In the genomic region with DNA sequence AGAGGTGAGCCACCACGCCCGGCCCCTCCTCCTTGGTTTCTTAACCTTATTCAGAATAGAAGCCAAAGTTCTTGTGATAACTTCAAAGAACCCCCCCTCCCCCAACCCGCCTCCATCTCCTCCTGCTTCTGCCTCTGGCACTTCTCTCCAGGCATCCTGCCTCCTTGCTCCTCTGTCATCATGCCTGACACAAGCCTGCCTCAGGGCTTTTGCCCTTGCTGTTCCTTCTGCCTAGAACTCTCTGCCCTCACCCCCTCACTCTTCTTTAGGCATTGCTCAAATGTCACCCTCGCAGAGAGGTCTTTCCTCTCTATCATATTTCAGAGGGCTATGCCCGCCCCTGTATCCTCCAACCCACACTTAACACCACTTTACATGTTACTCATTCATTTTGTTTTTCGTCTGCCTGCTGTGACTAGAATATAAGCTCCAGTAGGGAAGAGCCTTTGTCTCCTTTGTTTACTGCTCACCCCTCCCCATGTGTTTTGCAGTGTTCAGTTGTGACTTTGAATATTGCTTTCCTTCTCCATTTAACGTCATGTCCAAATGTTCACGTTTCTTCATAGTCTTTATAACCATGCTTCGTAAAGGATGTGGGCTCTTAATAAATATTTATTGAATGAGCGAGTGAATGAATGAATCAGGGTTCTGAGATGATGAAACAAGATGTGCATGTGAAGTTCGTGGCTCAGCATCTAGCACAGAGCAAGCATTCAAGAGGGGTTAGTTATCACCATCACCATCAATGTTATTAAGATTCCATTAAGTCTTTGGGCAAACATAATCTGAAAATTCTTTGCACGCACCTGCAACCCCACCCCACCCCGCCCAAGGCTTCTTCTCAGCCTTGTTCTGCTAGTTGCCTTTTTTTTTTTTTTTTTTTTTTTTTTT, we compare ENCODE assay signal across 24 cellular contexts.
DNase-seq lines count a peak whose midpoint lies in the region; ATAC-seq, FAIRE-seq and TF ChIP-seq lines count a peak whose summit lies in the region.
"Had no signal": no experiment of that assay in that cellular context is flagged by ENCODE, and none has a peak within 500 bp of the region (broad histone marks: within the 10 kb centered on the region; RNA-seq: fewer than 3 reads in every experiment).

No MANE protein-coding gene starts in this region.

- no peak overlapping the region for H2BK20ac ChIP-seq in H1 (ENCODE audit: low read length)

- H3K56ac ChIP-seq in H1 (replicated peaks; ENCODE audit: insufficient read length, low read depth, low read length), result no peak overlapping the region

- no peak overlapping the region for H2AK5ac ChIP-seq in H1 (ENCODE audit: low read depth, low read length)
- H2AK5ac ChIP-seq in neuronal stem cell (ENCODE audit: low read depth, low read length), result no peak overlapping the region

- TF ChIP-seq RAD21 in H1 (IDR thresholded peaks at IDR 0.05 in 1 of 2, conservative IDR thresholded peaks at IDR 0.05 in 1 of 2; ENCODE audit: low read depth in 2 of 2, low read length in 2 of 2), result no peak

- H3K23ac ChIP-seq in H1 (ENCODE audit: insufficient read length) (no peak overlapping the region), neuronal stem cell (ENCODE audit: low read depth, low read length, poor library complexity) (no peak overlapping the region)

- no peaks in the 10 kb centered on the region; a peak in 1 of 4 replicates for H3K9me3 ChIP-seq in H1 (ENCODE audit: insufficient read depth in 2 of 2, low read depth in 1 of 2, low read length in 1 of 2)
- H3K9me3 ChIP-seq in neuronal stem cell (replicated peaks in 1 of 2; ENCODE audit: control insufficient read depth in 2 of 2, insufficient read depth in 1 of 2, low read depth in 1 of 2, low read length in 2 of 2), result peaks cover 1 to 4% of the 10 kb centered on the region in 2 donors
- H3K9me3 ChIP-seq: transverse colon had no signal

- no peak overlapping the region for H2BK120ac ChIP-seq in H1 (replicated peaks; ENCODE audit: low read depth, low read length)
- no peak overlapping the region for H2BK120ac ChIP-seq in neuronal stem cell (ENCODE audit: low read depth, low read length)

- TF ChIP-seq EP300 in H1 (IDR thresholded peaks at IDR 0.05; ENCODE audit: borderline replicate concordance in 1 of 2, low read depth in 2 of 2, low read length in 2 of 2), result no peak

- no peak for TF ChIP-seq POLR2A in H1 (IDR thresholded peaks at IDR 0.05; ENCODE audit: control extremely low read depth in 1 of 2, low read depth in 2 of 2, low read length in 2 of 2)

- H3K23me2 ChIP-seq in H1 (ENCODE audit: low read depth, low read length), result no peaks in the 10 kb centered on the region

- H3K36me3 ChIP-seq in H1 (ENCODE audit: control insufficient read depth in 2 of 4, insufficient read depth in 4 of 4, low read length in 3 of 4) (no peaks in the 10 kb centered on the region), neuronal stem cell (replicated peaks in 1 of 2; ENCODE audit: control insufficient read depth in 2 of 2, insufficient read depth in 2 of 2, low read length in 2 of 2) (no peaks in the 10 kb centered on the region)
- H3K36me3 ChIP-seq: BLaER1, transverse colon, WERI-Rb-1 had no signal

- no peak overlapping the region for H4K8ac ChIP-seq in H1 (ENCODE audit: extremely low read depth, insufficient read depth, low read length)
- H4K8ac ChIP-seq in neuronal stem cell (ENCODE audit: low read depth, low read length), result no peak overlapping the region

- H3K4me3 ChIP-seq in H1 (ENCODE audit: extremely low read depth in 1 of 4, insufficient read depth in 2 of 4, low read depth in 3 of 4, low read length in 4 of 4), result no peak overlapping the region
- H3K4me3 ChIP-seq in neuronal stem cell (ENCODE audit: low read length in 2 of 2), result no peak overlapping the region
- H3K4me3 ChIP-seq: BLaER1, lung, transverse colon had no signal

- POLR2A ChIA-PET in H1 (lab: Charles Lee; ENCODE audit: partially characterized antibody), result no interaction called here

- no peaks in the 10 kb centered on the region; a peak in 1 of 7 replicates for H3K27me3 ChIP-seq in H1 (replicated peaks in 1 of 4; ENCODE audit: control insufficient read depth in 3 of 4, extremely low read depth in 1 of 4, insufficient read depth in 3 of 4, low read length in 3 of 4)
- no peaks in the 10 kb centered on the region for H3K27me3 ChIP-seq in neuronal stem cell (ENCODE audit: control insufficient read depth in 3 of 3, insufficient read depth in 3 of 3, low read depth in 1 of 3, low read length in 3 of 3)
- H3K27me3 ChIP-seq: BLaER1 had no signal

- DNase-seq in EL (peak; percentile 15), NCI-H2227 (lab: John Stamatoyannopoulos, UW; ENCODE audit: unreplicated experiment) (peak; percentile 31), H1 (ENCODE audit: low read depth in 1 of 2, low spot score in 2 of 2) (no peak), neuronal stem cell (ENCODE audit: low spot score) (no peak), NCI-H2196 (lab: John Stamatoyannopoulos, UW; ENCODE audit: unreplicated experiment) (no peak), HPDE6-E6E7 (ENCODE audit: extremely low spot score) (no peak), DMS 273 (lab: John Stamatoyannopoulos, UW; ENCODE audit: unreplicated experiment) (no peak)
- DNase-seq: ACHN; activated CD8-positive, alpha-beta memory T cell treated with anti-CD3 and anti-CD28 coated beads, Interleukin-2, amount 50 U/mL, for 48 hours; cerebellar nuclear complex; GDM1; Kasumi-1; kidney; NCI-H1930; NCI-H510A treated with DMSO at 0.1 percent for 48 hours; RPMI8226; transverse colon; WERI-Rb-1 had no signal

- no peak overlapping the region for H2BK5ac ChIP-seq in H1 (ENCODE audit: low read depth, low read length)
- no peak overlapping the region for H2BK5ac ChIP-seq in neuronal stem cell (ENCODE audit: low read length)

- H3K79me1 ChIP-seq in H1 (ENCODE audit: low read depth, low read length) (no peaks in the 10 kb centered on the region), neuronal stem cell (ENCODE audit: low read depth, low read length) (no peaks in the 10 kb centered on the region)

- H3K14ac ChIP-seq in H1 (ENCODE audit: insufficient read length) (no peak overlapping the region), neuronal stem cell (ENCODE audit: low read length) (no peak overlapping the region)

- no peak overlapping the region for H3K18ac ChIP-seq in H1 (ENCODE audit: extremely low read depth, low read length)
- peak overlapping the region; percentile 39 for H3K18ac ChIP-seq in neuronal stem cell (ENCODE audit: low read length)

- CTCF ChIA-PET in H1 (lab: Charles Lee; ENCODE audit: partially characterized antibody), result no interaction called here

- H4K91ac ChIP-seq in H1 (replicated peaks; ENCODE audit: insufficient read length, low read length), result peak overlapping the region; percentile 23
- no peak overlapping the region for H4K91ac ChIP-seq in neuronal stem cell (ENCODE audit: low read depth, low read length, poor library complexity)

- no peak for FAIRE-seq in H1 (lab: Jason Lieb, UNC)
- FAIRE-seq: astrocyte, D721Med, kidney had no signal

- no peak overlapping the region for H3K4ac ChIP-seq in H1 (replicated peaks; ENCODE audit: insufficient read length, low read depth, low read length)
- H3K4ac ChIP-seq in neuronal stem cell (ENCODE audit: low read length), result peak overlapping the region; percentile 6

- no peak overlapping the region; a peak in 1 of 4 replicates for H3K4me2 ChIP-seq in H1 (ENCODE audit: insufficient read depth in 1 of 2, low read depth in 2 of 2, low read length in 2 of 2)
- no peak overlapping the region for H3K4me2 ChIP-seq in neuronal stem cell (ENCODE audit: insufficient read depth, low read length, poor library complexity, severe bottlenecking)
- H3K4me2 ChIP-seq: BLaER1 had no signal

- no peak overlapping the region for H4K5ac ChIP-seq in H1 (ENCODE audit: insufficient read length, low read depth, low read length)

- H3K27ac ChIP-seq in H1 (ENCODE audit: low read depth, low read length) (no peak overlapping the region), neuronal stem cell (replicated peaks; ENCODE audit: low read length) (no peak overlapping the region)
- H3K27ac ChIP-seq: BLaER1, transverse colon, WERI-Rb-1 had no signal

- H2BK15ac ChIP-seq in H1 (ENCODE audit: low read length) (no peak overlapping the region), neuronal stem cell (ENCODE audit: low read length) (no peak overlapping the region)

- no peak for TF ChIP-seq CTCF in H1 (IDR thresholded peaks at IDR 0.05; ENCODE audit: control extremely low read depth in 1 of 3, insufficient read depth in 1 of 3, low read depth in 1 of 3, low read length in 3 of 3)

- no peaks in the 10 kb centered on the region for H4K20me1 ChIP-seq in H1 (replicated peaks in 1 of 2; ENCODE audit: control insufficient read depth in 1 of 2, insufficient read depth in 2 of 2, low read length in 2 of 2)
- H4K20me1 ChIP-seq: BLaER1 had no signal

- no peaks in the 10 kb centered on the region for H3K79me2 ChIP-seq in H1 (ENCODE audit: control insufficient read depth in 1 of 2, insufficient read depth in 2 of 2, low read length in 2 of 2)

- H3K4me1 ChIP-seq in H1 (replicated peaks in 1 of 4; ENCODE audit: control insufficient read depth in 3 of 4, insufficient read depth in 4 of 4, low read length in 3 of 4), result peaks cover 0 to 5% (median 1%) of the 10 kb centered on the region in 4 experiments; a peak in 2 of 7 replicates
- peaks cover 0 to 5% of the 10 kb centered on the region in 2 donors for H3K4me1 ChIP-seq in neuronal stem cell (ENCODE audit: control insufficient read depth in 2 of 2, insufficient read depth in 1 of 2, low read depth in 1 of 2, low read length in 2 of 2)
- H3K4me1 ChIP-seq: transverse colon had no signal

- H2BK12ac ChIP-seq in H1 (ENCODE audit: low read depth, low read length) (peak overlapping the region; percentile 28; the same call in 1 of the 2 replicates), neuronal stem cell (ENCODE audit: low read length) (no peak overlapping the region)

- 0 out of 2 replicates have a peak overlapping the region, but pooled peaks have one; percentile 7 for H2AFZ ChIP-seq in H1 (ENCODE audit: low read length)
- H2AFZ ChIP-seq in neuronal stem cell (ENCODE audit: low read length), result no peak overlapping the region

- WGBS in H1 (ENCODE audit: extremely low coverage in 1 of 2, insufficient coverage in 1 of 2, insufficient read length in 1 of 2, insufficient replicate concordance in 2 of 2, low coverage in 1 of 2, low lambda C conversion rate in 2 of 2, missing lambda C conversion rate in 1 of 2), 2 experiments, result 72% methylated on average over 13 of the region's 13 CpGs; no CpG with 5 or more reads in 1 of the 2 experiments
- no CpG with 5 or more reads among the region's 13 CpGs for WGBS in neuronal stem cell (ENCODE audit: extremely low coverage in 2 of 2, insufficient read length in 2 of 2, insufficient replicate concordance in 1 of 2), 2 donors

- ATAC-seq in GM19328 (IDR thresholded peaks at IDR 0.05; ENCODE audit: unreplicated experiment), result no peak
- ATAC-seq: esophagus mucosa had no signal

- H3K9ac ChIP-seq in H1 (replicated peaks in 1 of 4; ENCODE audit: extremely low read depth in 1 of 4, low read depth in 3 of 4, low read length in 3 of 4) (no peak overlapping the region), neuronal stem cell (ENCODE audit: low read depth, low read length, poor library complexity) (no peak overlapping the region)
- H3K9ac ChIP-seq: BLaER1 had no signal

TF ChIP-seq in H1, 55 proteins besides CTCF, POLR2A, EP300 and RAD21 (continues in another document):
- TF ChIP-seq EZH2 (IDR thresholded peaks at IDR 0.05; ENCODE audit: low read depth, low read length, severe bottlenecking) (no peak), KDM1A (IDR thresholded peaks at IDR 0.05; ENCODE audit: borderline replicate concordance, low read length) (no peak), RXRA (IDR thresholded peaks at IDR 0.05; ENCODE audit: insufficient read depth, low read depth, low read length) (no peak)

Comparison
In these comparisons a context has a peak if more than half of its experiments do, and no peak if none do; other contexts are left out.
1. DNase-seq: peak in EL (single experiment) and NCI-H2227 (single experiment); none in H1 (0 of 2), neuronal stem cell (single experiment), NCI-H2196 (single experiment), HPDE6-E6E7 (single experiment) and DMS 273 (single experiment).